ENCODE assay signal across 1 cellular context in the genomic region with DNA sequence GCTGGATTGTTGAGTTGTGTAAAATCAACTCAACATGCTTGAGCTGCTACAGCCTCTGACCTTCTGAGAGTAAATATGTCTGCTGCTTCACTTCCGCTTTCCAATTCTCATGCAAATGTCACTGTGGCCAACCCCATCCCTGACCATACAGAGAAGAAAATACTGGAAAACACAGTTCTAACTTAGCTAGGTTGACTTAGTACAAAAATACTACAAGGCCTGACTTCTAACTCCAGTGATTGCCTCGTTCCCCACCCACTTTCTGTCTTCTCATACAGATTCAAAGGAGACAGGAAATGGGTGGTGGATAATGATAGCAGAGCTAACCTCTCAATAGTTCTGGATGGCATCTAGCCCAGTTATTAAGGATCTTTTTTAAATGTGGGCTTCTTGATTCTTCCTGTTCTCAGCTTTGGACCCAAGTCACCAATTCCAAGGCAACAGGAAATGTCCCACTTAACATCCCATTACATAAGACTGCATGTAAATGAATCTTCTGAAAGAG.
TF ChIP-seq lines count a peak whose summit lies in the region.

No MANE protein-coding gene starts in this region.

TF ChIP-seq in SK-N-SH treated with all-trans-retinoic acid at 6 μM for 48 hours, 23 proteins besides CTCF, POLR2A, EP300 and RAD21 (continued from another document):
- TF ChIP-seq, protein P1, sequence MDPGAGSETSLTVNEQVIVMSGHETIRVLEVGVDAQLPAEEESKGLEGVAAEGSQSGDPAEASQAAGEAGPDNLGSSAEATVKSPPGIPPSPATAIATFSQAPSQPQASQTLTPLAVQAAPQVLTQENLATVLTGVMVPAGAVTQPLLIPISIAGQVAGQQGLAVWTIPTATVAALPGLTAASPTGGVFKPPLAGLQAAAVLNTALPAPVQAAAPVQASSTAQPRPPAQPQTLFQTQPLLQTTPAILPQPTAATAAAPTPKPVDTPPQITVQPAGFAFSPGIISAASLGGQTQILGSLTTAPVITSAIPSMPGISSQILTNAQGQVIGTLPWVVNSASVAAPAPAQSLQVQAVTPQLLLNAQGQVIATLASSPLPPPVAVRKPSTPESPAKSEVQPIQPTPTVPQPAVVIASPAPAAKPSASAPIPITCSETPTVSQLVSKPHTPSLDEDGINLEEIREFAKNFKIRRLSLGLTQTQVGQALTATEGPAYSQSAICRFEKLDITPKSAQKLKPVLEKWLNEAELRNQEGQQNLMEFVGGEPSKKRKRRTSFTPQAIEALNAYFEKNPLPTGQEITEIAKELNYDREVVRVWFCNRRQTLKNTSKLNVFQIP (CRISPR knock-in tag; IDR thresholded peaks at IDR 0.05; ENCODE audit: borderline replicate concordance, low read depth): no peak
